Comparison of ENCODE assay signal across 10 cellular contexts in genomic region chr1:161196521-161197451, GRCh38. TPM values are rescaled to one million over a fixed set of nuclear protein-coding genes. Genes with fewer than 3 reads are reported as not detected.
A peak's percentile ranks its signal among the peaks of the same experiment; 100 is the strongest.
DNase-seq lines count a peak whose midpoint lies in the region; ATAC-seq and TF ChIP-seq lines count a peak whose summit lies in the region.
"Had no signal": no experiment of that assay in that cellular context is flagged by ENCODE, and none has a peak within 500 bp of the region (broad histone marks: within the 10 kb centered on the region; RNA-seq: fewer than 3 reads in every experiment).

No MANE protein-coding gene starts in this region.

- H3K4me3 ChIP-seq in BE2C (ENCODE audit: low read depth, low read length) (0 out of 2 replicates have a peak overlapping the region, but pooled peaks have one; percentile 10), WERI-Rb-1 (ENCODE audit: low read depth, low read length) (peak overlapping the region; percentile 36), prostate gland (no peak overlapping the region)

- H3K9me3 ChIP-seq in BE2C = no peaks in the 10 kb centered on the region
- no peaks in the 10 kb centered on the region for H3K9me3 ChIP-seq in WERI-Rb-1 (ENCODE audit: severe bottlenecking)
- no peaks in the 10 kb centered on the region for H3K9me3 ChIP-seq in prostate gland

- no peak for TF ChIP-seq POLR2A in prostate gland (IDR thresholded peaks at IDR 0.05)

- ATAC-seq in Right ventricle myocardium superior (ENCODE audit: poor library complexity) (peak; percentile 1), HG02938 (IDR thresholded peaks at IDR 0.05; ENCODE audit: unreplicated experiment) (no peak), HG03159 (IDR thresholded peaks at IDR 0.05; ENCODE audit: unreplicated experiment) (no peak)
- ATAC-seq: HCT116 had no signal

- H3K27me3 ChIP-seq in BE2C = no peaks in the 10 kb centered on the region
- H3K27me3 ChIP-seq in WERI-Rb-1 (ENCODE audit: insufficient read depth, low read depth, severe bottlenecking) = no peaks in the 10 kb centered on the region
- no peaks in the 10 kb centered on the region for H3K27me3 ChIP-seq in prostate gland (replicated peaks; ENCODE audit: insufficient read depth)

- intact Hi-C loops in Right ventricle myocardium superior (cut with DNase I) = loop anchor here (10.0 kb wide), 1 partner anchor 188 kb away; no protein-coding TSS in a partner anchor
- intact Hi-C loops in prostate gland (cut with DNase I) = no loop called here

- peak; percentile 81 for DNase-seq in BE2C
- peak; percentile 98 for DNase-seq in WERI-Rb-1
- DNase-seq in Right ventricle myocardium superior = peak; percentile 72
- DNase-seq in prostate gland (ENCODE audit: low spot score) = no peak
- no peak for DNase-seq in stimulated activated CD8-positive, alpha-beta memory T cell treated with anti-CD3 and anti-CD28 coated beads, Interleukin-4, amount 100 ng/mL, for 48 hours
- DNase-seq in GDM1 (lab: John Stamatoyannopoulos, UW) = no peak

- 74% methylated on average over 27 of the region's 27 CpGs for WGBS in prostate gland

- peaks cover 44% of the 10 kb centered on the region for H3K4me1 ChIP-seq in BE2C
- no peaks in the 10 kb centered on the region for H3K4me1 ChIP-seq in prostate gland (replicated peaks)

- H3K27ac ChIP-seq in WERI-Rb-1 (peak overlapping the region; percentile 96), prostate gland (peak overlapping the region; percentile 45 to 59)

- H3K36me3 ChIP-seq in BE2C (no peaks in the 10 kb centered on the region), WERI-Rb-1 (peaks cover 23% of the 10 kb centered on the region), prostate gland (no peaks in the 10 kb centered on the region)

- TF ChIP-seq CTCF in BE2C (IDR thresholded peaks at IDR 0.05; ENCODE audit: low read depth, low read length) (no peak), WERI-Rb-1 (IDR thresholded peaks at IDR 0.05; ENCODE audit: low read depth, low read length) (no peak), prostate gland (IDR thresholded peaks at IDR 0.05) (no peak)

RNA-seq across cellular contexts. Expression of gene ADAMTS4, which starts 2.1 kb away (rescaled TPM):
- polyA plus RNA-seq in BE2C (2012; ENCODE audit: insufficient read depth, insufficient read length, low read depth) = 1.4 TPM
- 7.0 TPM for total RNA-seq in Right ventricle myocardium superior
- 1 to 10 TPM in 1 of 2 donors, under 1 TPM in 1; 0.55 to 3.4 TPM for total RNA-seq in prostate gland

RNA-seq across cellular contexts. Expression of gene NDUFS2, which starts 5.4 kb away (rescaled TPM):
- polyA plus RNA-seq in BE2C (2012; ENCODE audit: insufficient read depth, insufficient read length, low read depth) = 217 TPM
- total RNA-seq in Right ventricle myocardium superior (308 TPM), prostate gland (100 to 1,000 TPM; 108 to 111 TPM)

RNA-seq across cellular contexts. Expression of gene FCER1G, which starts 18.3 kb away (rescaled TPM):
- not detected for polyA plus RNA-seq in BE2C (2012; ENCODE audit: insufficient read depth, insufficient read length, low read depth)
- total RNA-seq in Right ventricle myocardium superior = 21.5 TPM
- 10 to 100 TPM in 1 of 2 donors, 1 to 10 TPM in 1; 3.6 to 22.4 TPM for total RNA-seq in prostate gland
- total RNA-seq: G401 had no signal

RNA-seq across cellular contexts. Expression of gene B4GALT3, which starts 19.5 kb away (rescaled TPM):
- 109 TPM for polyA plus RNA-seq in BE2C (2012; ENCODE audit: insufficient read depth, insufficient read length, low read depth)
- total RNA-seq in Right ventricle myocardium superior = 20.3 TPM
- total RNA-seq in prostate gland = 10 to 100 TPM; 38.2 to 68.7 TPM

RNA-seq across cellular contexts. Expression of gene APOA2, which starts 26.6 kb away (rescaled TPM):
- polyA plus RNA-seq in BE2C (2012; ENCODE audit: insufficient read depth, insufficient read length, low read depth) = not detected
- total RNA-seq in Right ventricle myocardium superior (1.2 TPM), prostate gland (not detected)
- total RNA-seq: G401 had no signal

Comparison
In these comparisons a context has a peak if more than half of its experiments do, and no peak if none do; other contexts are left out.
1. DNase-seq: peak in BE2C (single experiment), WERI-Rb-1 (single experiment) and Right ventricle myocardium superior (single experiment); none in prostate gland (single experiment), stimulated activated CD8-positive, alpha-beta memory T cell treated with anti-CD3 and anti-CD28 coated beads, Interleukin-4, amount 100 ng/mL, for 48 hours (single experiment) and GDM1 (single experiment).
2. H3K4me3 ChIP-seq: peak in BE2C (single experiment) and WERI-Rb-1 (single experiment); none in prostate gland (0 of 2).